Comparison of ENCODE assay signal across 8 cellular contexts in genomic region chr19:16571283-16571682, GRCh38. TPM values are rescaled to one million over a fixed set of nuclear protein-coding genes. Genes with fewer than 3 reads are reported as not detected.
DNase-seq lines count a peak whose midpoint lies in the region; ATAC-seq, FAIRE-seq and TF ChIP-seq lines count a peak whose summit lies in the region.

No MANE protein-coding gene starts in this region.

- no peak for TF ChIP-seq CTCF in keratinocyte (optimal IDR thresholded peaks at IDR 0.05 in 1 of 3, IDR thresholded peaks at IDR 0.05 in 1 of 3, conservative IDR thresholded peaks at IDR 0.05 in 1 of 3; ENCODE audit: extremely low read depth in 1 of 3, insufficient read depth in 2 of 3, low read length in 3 of 3)
- no peak for TF ChIP-seq CTCF in tibial artery (IDR thresholded peaks at IDR 0.05)

- FAIRE-seq in keratinocyte (lab: Jason Lieb, UNC): no peak

- intact Hi-C loops in tibial artery (cut with DNase I; ENCODE audit: low total_unique reads): no loop called here

- no peaks in the 10 kb centered on the region for H3K27me3 ChIP-seq in keratinocyte (ENCODE audit: control insufficient read depth, extremely low read depth, insufficient read depth, low read length)
- H3K27me3 ChIP-seq in tibial artery: no peaks in the 10 kb centered on the region

- H3K9me3 Mint-ChIP-seq in IgD-negative memory B cell: no peaks in the 10 kb centered on the region
- no peaks in the 10 kb centered on the region for H3K9me3 Mint-ChIP-seq in activated naive CD4-positive, alpha-beta T cell treated with anti-CD3 and anti-CD28 coated beads, Interleukin-2, amount 50 U/mL, for 72 hours

- H3K9me1 ChIP-seq in keratinocyte (ENCODE audit: control insufficient read depth, extremely low read depth, insufficient read depth, low read length): peaks cover 3% of the 10 kb centered on the region

- peak overlapping the region; percentile 82 for H3K27ac ChIP-seq in keratinocyte (ENCODE audit: control insufficient read depth, insufficient read depth, low read length)
- H3K27ac ChIP-seq in tibial artery: peak overlapping the region; percentile 73 to 76

- H3K4me3 Mint-ChIP-seq in IgD-negative memory B cell: peak overlapping the region; percentile 74 to 89 (median 84)

- peak overlapping the region; percentile 97 for H3K4me2 ChIP-seq in keratinocyte (ENCODE audit: control insufficient read depth, extremely low read depth, insufficient read depth, low read depth, low read length)

- H3K4me1 Mint-ChIP-seq in IgD-negative memory B cell: peaks cover 16 to 37% (median 31%) of the 10 kb centered on the region in 3 donors

- H4K20me1 ChIP-seq in keratinocyte (ENCODE audit: control insufficient read depth, extremely low read depth, insufficient read depth, low read length): peaks cover 5% of the 10 kb centered on the region

- H3K27me3 Mint-ChIP-seq in IgD-negative memory B cell: no peaks in the 10 kb centered on the region

- H3K4me3 ChIP-seq in keratinocyte (ENCODE audit: control insufficient read depth in 2 of 3, extremely low read depth in 1 of 3, insufficient read depth in 2 of 3, low read depth in 1 of 3, low read length in 3 of 3) (peak overlapping the region; percentile 81 to 95 (median 88)), tibial artery (peak overlapping the region; percentile 70 to 78)

- peak overlapping the region; percentile 59 to 91 (median 85) for H3K27ac Mint-ChIP-seq in IgD-negative memory B cell
- peak overlapping the region; percentile 89 to 94 for H3K27ac Mint-ChIP-seq in activated naive CD4-positive, alpha-beta T cell treated with anti-CD3 and anti-CD28 coated beads, Interleukin-2, amount 50 U/mL, for 72 hours

- DNase-seq in COLO668 (lab: John Stamatoyannopoulos, UW; ENCODE audit: unreplicated experiment) (peak; percentile 20), keratinocyte (ENCODE audit: low read depth, low spot score) (no peak), tibial artery (no peak), GOT3 (lab: John Stamatoyannopoulos, UW) (no peak), epidermal melanocyte (ENCODE audit: insufficient read length, low spot score) (no peak)
- DNase-seq in activated naive CD4-positive, alpha-beta T cell treated with anti-CD3 and anti-CD28 coated beads, Interleukin-2, amount 50 U/mL, for 72 hours (ENCODE audit: low spot score in 2 of 2): no peak

- peak overlapping the region; percentile 98 for H3K9ac ChIP-seq in keratinocyte (ENCODE audit: control insufficient read depth, extremely low read depth, insufficient read depth, low read length)

- H3K4me1 ChIP-seq in keratinocyte (ENCODE audit: control insufficient read depth, extremely low read depth, insufficient read depth, low read length): peaks cover 38% of the 10 kb centered on the region
- peaks cover 0 to 46% (median 36%) of the 10 kb centered on the region in 4 donors for H3K4me1 ChIP-seq in tibial artery

- no peak for ATAC-seq in activated naive CD4-positive, alpha-beta T cell treated with anti-CD3 and anti-CD28 coated beads, Interleukin-2, amount 50 U/mL, for 72 hours
- ATAC-seq in HG02938 (IDR thresholded peaks at IDR 0.05; ENCODE audit: unreplicated experiment): no peak

- H3K79me2 ChIP-seq in keratinocyte (ENCODE audit: control insufficient read depth, insufficient read depth, low read length): peaks cover 75% of the 10 kb centered on the region

- H3K36me3 Mint-ChIP-seq in IgD-negative memory B cell: peaks cover 2% of the 10 kb centered on the region
- H3K36me3 Mint-ChIP-seq in activated naive CD4-positive, alpha-beta T cell treated with anti-CD3 and anti-CD28 coated beads, Interleukin-2, amount 50 U/mL, for 72 hours: peaks cover 33 to 42% of the 10 kb centered on the region in 2 donors

- dilution Hi-C loops in keratinocyte (cut with MboI; ENCODE audit: extremely low pct_ligation_motif_present, low sequenced_read_pairs): no loop called here

- peaks cover 16 to 40% of the 10 kb centered on the region in 2 experiments for H3K36me3 ChIP-seq in keratinocyte (ENCODE audit: control insufficient read depth in 2 of 2, extremely low read depth in 1 of 2, insufficient read depth in 2 of 2, low read length in 2 of 2)
- peaks cover 20 to 35% (median 34%) of the 10 kb centered on the region in 3 donors for H3K36me3 ChIP-seq in tibial artery

- H3K9me3 ChIP-seq in keratinocyte (ENCODE audit: control insufficient read depth, low read depth, low read length) (no peaks in the 10 kb centered on the region), tibial artery (no peaks in the 10 kb centered on the region)

- H2AFZ ChIP-seq in keratinocyte (ENCODE audit: control insufficient read depth, low read length): no peak overlapping the region

RNA-seq across cellular contexts. Expression of gene SLC35E1, which starts 0.9 kb away (rescaled TPM):
- polyA plus RNA-seq in IgD-negative memory B cell: 18.9 TPM
- total RNA-seq in activated naive CD4-positive, alpha-beta T cell treated with anti-CD3 and anti-CD28 coated beads, Interleukin-2, amount 50 U/mL, for 72 hours: 10 to 100 TPM; 39.5 to 58.2 TPM
- 30.3 to 42.0 TPM (median 39.1 TPM) in 3 replicates for polyA plus RNA-seq in keratinocyte
- 17.8 TPM for polyA plus RNA-seq in keratinocyte (2011; ENCODE audit: low read depth)
- 28.7 and 32.6 TPM in 2 replicates for polyA plus RNA-seq in keratinocyte (2011; cell fraction: cytosol; rRNA removed)
- 56.4 and 59.8 TPM in 2 replicates for polyA plus RNA-seq in keratinocyte (2011; cell fraction: nucleus; rRNA removed)
- 38.9 and 39.4 TPM in 2 replicates for polyA plus RNA-seq in keratinocyte (2012; ENCODE audit: low replicate concordance)
- 81.4 to 109 TPM (median 105 TPM) in 3 replicates for polyA minus RNA-seq in keratinocyte
- polyA minus RNA-seq in keratinocyte (2011; cell fraction: cytosol; rRNA and poly(A)+ RNA removed): 59.9 TPM
- 50.9 and 66.0 TPM in 2 replicates for polyA minus RNA-seq in keratinocyte (2011; cell fraction: nucleus; rRNA and poly(A)+ RNA removed)

RNA-seq across cellular contexts. Expression of gene CHERP, which starts 29.0 kb away (rescaled TPM):
- polyA plus RNA-seq in IgD-negative memory B cell (25.8 TPM), keratinocyte (3.3 to 9.1 TPM (median 3.6 TPM) in 3 replicates)
- 100 to 1,000 TPM in 1 of 2 donors, 10 to 100 TPM in 1; 54.9 to 117 TPM for total RNA-seq in activated naive CD4-positive, alpha-beta T cell treated with anti-CD3 and anti-CD28 coated beads, Interleukin-2, amount 50 U/mL, for 72 hours
- polyA plus RNA-seq in keratinocyte (2011; ENCODE audit: low read depth): 12.8 TPM
- 4.0 and 8.6 TPM in 2 replicates for polyA plus RNA-seq in keratinocyte (2011; cell fraction: cytosol; rRNA removed)
- polyA plus RNA-seq in keratinocyte (2011; cell fraction: nucleus; rRNA removed): 18.6 and 23.9 TPM in 2 replicates
- 16.1 and 26.7 TPM in 2 replicates for polyA plus RNA-seq in keratinocyte (2012; ENCODE audit: low replicate concordance)
- 1.9 to 30.9 TPM (median 5.2 TPM) in 3 replicates for polyA minus RNA-seq in keratinocyte
- polyA minus RNA-seq in keratinocyte (2011; cell fraction: cytosol; rRNA and poly(A)+ RNA removed): 13.4 TPM
- polyA minus RNA-seq in keratinocyte (2011; cell fraction: nucleus; rRNA and poly(A)+ RNA removed): 11.7 and 18.0 TPM in 2 replicates

RNA-seq across cellular contexts. Expression of gene MED26, which starts 56.7 kb away (rescaled TPM):
- polyA plus RNA-seq in IgD-negative memory B cell (5.3 TPM), keratinocyte (4.7 to 5.9 TPM (median 4.9 TPM) in 3 replicates)
- total RNA-seq in activated naive CD4-positive, alpha-beta T cell treated with anti-CD3 and anti-CD28 coated beads, Interleukin-2, amount 50 U/mL, for 72 hours: 10 to 100 TPM; 24.1 TPM
- polyA plus RNA-seq in keratinocyte (2011; ENCODE audit: low read depth): 5.0 TPM
- polyA plus RNA-seq in keratinocyte (2011; cell fraction: cytosol; rRNA removed): 3.6 and 4.1 TPM in 2 replicates
- 9.6 and 9.7 TPM in 2 replicates for polyA plus RNA-seq in keratinocyte (2011; cell fraction: nucleus; rRNA removed)
- 5.3 and 7.2 TPM in 2 replicates for polyA plus RNA-seq in keratinocyte (2012; ENCODE audit: low replicate concordance)
- polyA minus RNA-seq in keratinocyte: 5.8 to 8.5 TPM (median 6.7 TPM) in 3 replicates
- polyA minus RNA-seq in keratinocyte (2011; cell fraction: cytosol; rRNA and poly(A)+ RNA removed): 13.0 TPM
- 9.2 and 10.4 TPM in 2 replicates for polyA minus RNA-seq in keratinocyte (2011; cell fraction: nucleus; rRNA and poly(A)+ RNA removed)
